In the genomic region with DNA sequence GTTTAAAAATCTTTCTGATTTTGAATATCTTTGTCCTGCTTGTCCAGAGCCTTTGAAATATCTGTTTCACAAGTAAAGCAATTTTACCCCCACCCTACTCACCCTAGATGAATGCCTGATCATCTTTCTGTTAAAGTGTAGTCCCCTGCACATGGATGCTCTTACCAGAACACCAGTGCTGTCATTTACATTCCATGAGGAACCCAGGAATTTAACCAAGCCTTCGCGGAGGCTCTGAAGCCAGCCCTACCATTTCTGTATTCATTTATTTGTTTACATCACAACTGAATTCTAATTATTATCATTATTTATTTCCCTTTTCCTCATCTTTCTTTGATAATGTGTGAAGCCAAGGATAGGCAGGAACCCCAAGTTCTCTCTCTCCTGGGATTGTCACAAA, we compare ENCODE assay signal across 14 cellular contexts.
"Had no signal": no experiment of that assay in that cellular context is flagged by ENCODE, and none has a peak within 500 bp of the region (broad histone marks: within the 10 kb centered on the region; RNA-seq: fewer than 3 reads in every experiment).

No MANE protein-coding gene starts in this region.

- H3K36me3 ChIP-seq: heart right ventricle, lower lobe of right lung, suprapubic skin, upper lobe of left lung had no signal

- H3K9me3 ChIP-seq: heart right ventricle, lower lobe of right lung, suprapubic skin, upper lobe of left lung had no signal

- H3K27ac ChIP-seq: dorsolateral prefrontal cortex, heart right ventricle, lower lobe of right lung, suprapubic skin, upper lobe of left lung had no signal

- H3K27ac Mint-ChIP-seq: activated CD4-positive, alpha-beta memory T cell treated with anti-CD3 and anti-CD28 coated beads for 36 hours; activated naive CD8-positive, alpha-beta T cell; naive thymus-derived CD4-positive, alpha-beta T cell had no signal

- H3K4me3 ChIP-seq: dorsolateral prefrontal cortex, heart right ventricle, lower lobe of right lung, suprapubic skin, upper lobe of left lung had no signal

- H3K4me3 Mint-ChIP-seq: activated CD4-positive, alpha-beta memory T cell treated with anti-CD3 and anti-CD28 coated beads for 36 hours; activated naive CD8-positive, alpha-beta T cell had no signal

- DNase-seq: activated CD4-positive, alpha-beta memory T cell treated with anti-CD3 and anti-CD28 coated beads for 36 hours; activated CD4-positive, alpha-beta T cell treated with anti-CD3 and anti-CD28 coated beads for 1 hour; activated gamma-delta T cell; activated T-cell treated with anti-CD3 and anti-CD28 coated beads, Interleukin-2, amount 50 U/mL, for 48 hours; dorsolateral prefrontal cortex; heart right ventricle; lower lobe of right lung; naive thymus-derived CD4-positive, alpha-beta T cell; stimulated activated CD4-positive, alpha-beta T cell treated with anti-CD3 and anti-CD28 coated beads, Interleukin-2, amount 100 ng/mL, for 24 hours; stimulated activated naive CD4-positive, alpha-beta T cell treated with Interleukin-2 at 50 U/mL for 16 hours; upper lobe of left lung had no signal

- H3K9me3 Mint-ChIP-seq: activated CD4-positive, alpha-beta memory T cell treated with anti-CD3 and anti-CD28 coated beads for 36 hours had no signal

- H3K27me3 ChIP-seq: upper lobe of left lung had no signal

- H3K4me1 ChIP-seq: heart right ventricle, lower lobe of right lung, suprapubic skin had no signal

- H3K36me3 Mint-ChIP-seq: activated CD4-positive, alpha-beta memory T cell treated with anti-CD3 and anti-CD28 coated beads for 36 hours; activated naive CD8-positive, alpha-beta T cell; naive thymus-derived CD4-positive, alpha-beta T cell had no signal

- ATAC-seq: heart right ventricle; lower lobe of right lung; naive thymus-derived CD4-positive, alpha-beta T cell; sciatic nerve had no signal
